ENCODE assay signal across 7 cellular contexts in the genomic region with DNA sequence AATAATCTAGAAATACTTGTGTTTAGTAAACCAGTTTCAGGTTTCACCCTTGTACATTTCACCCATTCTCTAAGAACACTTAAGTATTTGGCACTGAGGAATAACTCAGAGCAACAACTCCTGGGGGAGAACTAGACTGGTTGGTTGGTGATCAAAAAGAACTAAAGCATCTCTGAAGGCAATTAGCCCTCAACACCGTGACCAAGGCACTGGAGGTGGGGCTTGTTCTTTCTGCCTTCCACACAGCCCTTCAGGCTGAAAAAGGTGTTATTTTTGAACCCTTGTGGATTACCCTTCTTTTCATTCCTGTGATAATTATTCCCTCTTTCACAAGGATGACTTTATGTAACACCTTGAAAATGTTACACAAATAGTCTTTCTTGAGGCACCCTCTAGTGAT. TPM values are rescaled to one million over a fixed set of nuclear protein-coding genes. Genes with fewer than 3 reads are reported as not detected.
DNase-seq lines count a peak whose midpoint lies in the region; ATAC-seq, FAIRE-seq and TF ChIP-seq lines count a peak whose summit lies in the region.
"Not testable (repeated sequence)": the region's sequence is repeated elsewhere in the genome, so short reads cannot be mapped to it uniquely, and the experiment has no call there.

No MANE protein-coding gene starts in this region.

- not testable (repeated sequence) for H3K79me1 ChIP-seq in H1 (ENCODE audit: low read depth, low read length)

- not testable (repeated sequence) for H3K27ac ChIP-seq in RWPE1; H1 (ENCODE audit: low read depth, low read length); HepG2 (ENCODE audit: extremely low read length, insufficient read depth, low read length)
- peak overlapping the region in 1 of 3 donors; percentile 51 for H3K27ac ChIP-seq in thyroid gland

- DNase-seq in DMS79 treated with DMSO at 0.1 percent for 48 hours (lab: John Stamatoyannopoulos, UW) (peak; percentile 32), NCI-H1417 (lab: John Stamatoyannopoulos, UW) (peak in 2 of 3 experiments; percentile 1 to 2), NCI-H69 (lab: John Stamatoyannopoulos, UW) (peak; percentile 5), thyroid gland (peak; percentile 64 to 66)
- not testable (repeated sequence) for DNase-seq in RWPE1 (ENCODE audit: low spot score); H1 (ENCODE audit: low read depth in 1 of 2, low spot score in 2 of 2); HepG2 (ENCODE audit: low spot score)

- TF ChIP-seq RAD21 in H1 (IDR thresholded peaks at IDR 0.05 in 1 of 2, conservative IDR thresholded peaks at IDR 0.05 in 1 of 2; ENCODE audit: low read depth in 2 of 2, low read length in 2 of 2): peak in 1 of 2 experiments; percentile 22; a peak in 2 of 4 replicates
- TF ChIP-seq RAD21 in HepG2 (CRISPR knock-in tag; IDR thresholded peaks at IDR 0.05): not testable (repeated sequence)

- not testable (repeated sequence) for H3K4me1 ChIP-seq in H1 (replicated peaks in 1 of 4; ENCODE audit: control insufficient read depth in 3 of 4, insufficient read depth in 4 of 4, low read length in 3 of 4); HepG2 (ENCODE audit: insufficient read depth, low read length); thyroid gland

- not testable (repeated sequence) for H3K18ac ChIP-seq in H1 (ENCODE audit: extremely low read depth, low read length)

- H2BK120ac ChIP-seq in H1 (replicated peaks; ENCODE audit: low read depth, low read length): not testable (repeated sequence)

- H2BK15ac ChIP-seq in H1 (ENCODE audit: low read length): not testable (repeated sequence)

- not testable (repeated sequence) for H3K36me3 ChIP-seq in H1 (ENCODE audit: control insufficient read depth in 2 of 4, insufficient read depth in 4 of 4, low read length in 3 of 4); HepG2 (replicated peaks in 1 of 2; ENCODE audit: control insufficient read depth in 1 of 2, insufficient read depth in 2 of 2, low read length in 2 of 2); thyroid gland

- not testable (repeated sequence) for H3K9ac ChIP-seq in H1 (replicated peaks in 1 of 4; ENCODE audit: extremely low read depth in 1 of 4, low read depth in 3 of 4, low read length in 3 of 4); HepG2 (ENCODE audit: insufficient read depth, low read depth, low read length)

- H3K23ac ChIP-seq in H1 (ENCODE audit: insufficient read length): not testable (repeated sequence)

- TF ChIP-seq CTCF in RWPE1 (conservative IDR thresholded peaks at IDR 0.05; ENCODE audit: low read depth) (0 out of 2 replicates have a peak, but pooled peaks have one; percentile 16), HepG2 (CRISPR knock-in tag; IDR thresholded peaks at IDR 0.05) (peak; percentile 22)
- TF ChIP-seq CTCF in H1 (IDR thresholded peaks at IDR 0.05; ENCODE audit: control extremely low read depth in 1 of 3, insufficient read depth in 1 of 3, low read depth in 1 of 3, low read length in 3 of 3); thyroid gland (IDR thresholded peaks at IDR 0.05): not testable (repeated sequence)

- not testable (repeated sequence) for H3K23me2 ChIP-seq in H1 (ENCODE audit: low read depth, low read length)

- H3K56ac ChIP-seq in H1 (replicated peaks; ENCODE audit: insufficient read length, low read depth, low read length): not testable (repeated sequence)

- not testable (repeated sequence) for H2AK5ac ChIP-seq in H1 (ENCODE audit: low read depth, low read length)

- H3K14ac ChIP-seq in H1 (ENCODE audit: insufficient read length): not testable (repeated sequence)

- not testable (repeated sequence) for H3K79me2 ChIP-seq in H1 (ENCODE audit: control insufficient read depth in 1 of 2, insufficient read depth in 2 of 2, low read length in 2 of 2); HepG2 (ENCODE audit: insufficient read depth, low read length)

- not testable (repeated sequence) for TF ChIP-seq EP300 in H1 (IDR thresholded peaks at IDR 0.05; ENCODE audit: borderline replicate concordance in 1 of 2, low read depth in 2 of 2, low read length in 2 of 2); HepG2 (IDR thresholded peaks at IDR 0.05; ENCODE audit: low read depth in 2 of 2, low read length in 2 of 2); HepG2 (CRISPR knock-in tag; IDR thresholded peaks at IDR 0.05; ENCODE audit: borderline replicate concordance)

- WGBS in H1 (ENCODE audit: extremely low coverage in 1 of 2, insufficient coverage in 1 of 2, insufficient read length in 1 of 2, insufficient replicate concordance in 2 of 2, low coverage in 1 of 2, low lambda C conversion rate in 2 of 2, missing lambda C conversion rate in 1 of 2), 2 experiments: 82% methylated on average over 1 of the region's 1 CpG; no CpG with 5 or more reads in 1 of the 2 experiments
- 100% methylated on average over 1 of the region's 1 CpG for WGBS in HepG2 (ENCODE audit: low lambda C conversion rate)
- 0 to 4% methylated on average over 1 of the region's 1 CpG for WGBS in thyroid gland, 2 donors

- not testable (repeated sequence) for TF ChIP-seq POLR2A in H1 (IDR thresholded peaks at IDR 0.05; ENCODE audit: control extremely low read depth in 1 of 2, low read depth in 2 of 2, low read length in 2 of 2); HepG2 (IDR thresholded peaks at IDR 0.05; ENCODE audit: insufficient read depth in 1 of 2, low read depth in 2 of 2, low read length in 2 of 2); thyroid gland (IDR thresholded peaks at IDR 0.05)

- H4K5ac ChIP-seq in H1 (ENCODE audit: insufficient read length, low read depth, low read length): not testable (repeated sequence)

- BruUV-seq in HepG2 (replicated peaks; lab: Mats Ljungman, UMichigan): not testable (repeated sequence)

- H2BK20ac ChIP-seq in H1 (ENCODE audit: low read length): not testable (repeated sequence)

- H4K91ac ChIP-seq in H1 (replicated peaks; ENCODE audit: insufficient read length, low read length): not testable (repeated sequence)

- not testable (repeated sequence) for H3K4ac ChIP-seq in H1 (replicated peaks; ENCODE audit: insufficient read length, low read depth, low read length)

- POLR2A ChIA-PET in RWPE1 (lab: Yijun Ruan, JAX; ENCODE audit: low non-redundant PET); H1 (lab: Charles Lee; ENCODE audit: partially characterized antibody); HepG2 (lab: Yijun Ruan, JAX): not testable (repeated sequence)

- in situ Hi-C loops in HepG2 (cut with HindIII; ENCODE audit: extremely low pct_ligation_motif_present, low pct_unique_long_range_greater_than_20kb): not testable (repeated sequence)

- CTCF ChIA-PET in RWPE1 (lab: Yijun Ruan, JAX); H1 (lab: Charles Lee; ENCODE audit: partially characterized antibody); HepG2 (lab: Yijun Ruan, JAX; ENCODE audit: low intra/inter-chr PET ratio, low total read pairs): not testable (repeated sequence)

- peak; percentile 48 for FAIRE-seq in H1 (lab: Jason Lieb, UNC)
- FAIRE-seq in HepG2 (lab: Jason Lieb, UNC): not testable (repeated sequence)

- not testable (repeated sequence) for H2BK5ac ChIP-seq in H1 (ENCODE audit: low read depth, low read length)

- H3K27me3 ChIP-seq in H1 (replicated peaks in 1 of 4; ENCODE audit: control insufficient read depth in 3 of 4, extremely low read depth in 1 of 4, insufficient read depth in 3 of 4, low read length in 3 of 4); HepG2 (ENCODE audit: control insufficient read depth in 1 of 2, insufficient read depth in 2 of 2, low read length in 2 of 2); thyroid gland: not testable (repeated sequence)

- not testable (repeated sequence) for H2BK12ac ChIP-seq in H1 (ENCODE audit: low read depth, low read length)

- not testable (repeated sequence) for H4K20me1 ChIP-seq in H1 (replicated peaks in 1 of 2; ENCODE audit: control insufficient read depth in 1 of 2, insufficient read depth in 2 of 2, low read length in 2 of 2); HepG2 (ENCODE audit: insufficient read depth, low read length)

- not testable (repeated sequence) for H3K4me3 ChIP-seq in H1 (ENCODE audit: extremely low read depth in 1 of 4, insufficient read depth in 2 of 4, low read depth in 3 of 4, low read length in 4 of 4); HepG2 (replicated peaks in 1 of 3; ENCODE audit: insufficient read depth in 1 of 3, low read depth in 2 of 3, low read length in 3 of 3); thyroid gland (replicated peaks in 1 of 3)

- intact Hi-C loops in HepG2 (cut with micrococcal nuclease; ENCODE audit: unreplicated experiment); thyroid gland (cut with DNase I): not testable (repeated sequence)

- H3K4me2 ChIP-seq in H1 (ENCODE audit: insufficient read depth in 1 of 2, low read depth in 2 of 2, low read length in 2 of 2); HepG2 (ENCODE audit: low read depth, low read length): not testable (repeated sequence)

- H2AFZ ChIP-seq in H1 (ENCODE audit: low read length); HepG2 (ENCODE audit: low read length): not testable (repeated sequence)

- H3K9me3 ChIP-seq in H1 (ENCODE audit: insufficient read depth in 2 of 2, low read depth in 1 of 2, low read length in 1 of 2); HepG2 (ENCODE audit: low read length); thyroid gland: not testable (repeated sequence)

- not testable (repeated sequence) for H4K8ac ChIP-seq in H1 (ENCODE audit: extremely low read depth, insufficient read depth, low read length)

- not testable (repeated sequence) for ATAC-seq in HepG2

RNA-seq across cellular contexts. Expression of a gene that starts 44.2 kb away (rescaled TPM):
- total RNA-seq in H1 (2021; fragmentation: NEBNext Ultra II Directional; extraction: Animal tissue kit (Norgen Biotek cat#: 25700)): 4.0 and 13.2 TPM in 2 replicates
- polyA plus RNA-seq in H1 (2011; rRNA removed) (0.66 and 0.68 TPM in 2 replicates), HepG2 (2011; rRNA removed) (7.6 and 7.7 TPM in 2 replicates)
- polyA plus RNA-seq in H1 (2011; cell fraction: cytosol; rRNA removed): 2.6 TPM
- polyA plus RNA-seq in H1 (2011; cell fraction: nucleus; rRNA removed): 11.4 TPM
- polyA plus RNA-seq in H1 (2012, experiment 1 of 2): 2.3 to 7.1 TPM (median 5.8 TPM) in 4 replicates
- polyA plus RNA-seq in H1 (2012, experiment 2 of 2): 0.12 TPM
- polyA plus RNA-seq in H1 (2013, experiment 1 of 2): 15.9 TPM
- 11.2 TPM for polyA plus RNA-seq in H1 (2013, experiment 2 of 2)
- 3.0 and 6.5 TPM in 2 replicates for polyA minus RNA-seq in H1 (2011; rRNA and poly(A)+ RNA removed)
- polyA minus RNA-seq in H1 (2011; cell fraction: cytosol; rRNA and poly(A)+ RNA removed): 12.6 TPM
- polyA minus RNA-seq in H1 (2011; cell fraction: nucleus; rRNA and poly(A)+ RNA removed): 8.8 TPM
- total RNA-seq in HepG2 (2016; rRNA removed; fragmentation: Illumina TruSeq; extraction: Trizol) (4.3 and 5.9 TPM in 2 replicates), thyroid gland (10 to 100 TPM; 10.5 to 16.3 (median 12.6) TPM)
- 2.6 and 3.4 TPM in 2 replicates for total RNA-seq in HepG2 (2016; cell fraction: cytosol; rRNA removed; fragmentation: Illumina TruSeq; extraction: Trizol; ENCODE audit: low read depth)
- total RNA-seq in HepG2 (2016; cell fraction: insoluble cytoplasmic fraction; rRNA removed; fragmentation: Illumina TruSeq; extraction: Trizol): 4.7 and 4.8 TPM in 2 replicates
- total RNA-seq in HepG2 (2016; cell fraction: membrane; rRNA removed; fragmentation: Illumina TruSeq; extraction: Trizol): 3.3 and 4.8 TPM in 2 replicates
- 18.3 and 18.4 TPM in 2 replicates for total RNA-seq in HepG2 (2016; cell fraction: nucleus; rRNA removed; fragmentation: Illumina TruSeq; extraction: Trizol)
- 0.44 and 0.48 TPM in 2 replicates for polyA plus RNA-seq in HepG2 (2011; cell fraction: cytosol; rRNA removed)
- 11.2 and 13.8 TPM in 2 replicates for polyA plus RNA-seq in HepG2 (2011; cell fraction: nucleus; rRNA removed)
- polyA plus RNA-seq in HepG2 (2012): 1.5 and 3.2 TPM in 2 replicates
- 0.05 and 0.08 TPM in 2 replicates for polyA plus RNA-seq in HepG2 (2016; cell fraction: cytosol; fragmentation: Illumina TruSeq; extraction: Trizol; ENCODE audit: low read depth)
- 3.4 and 4.2 TPM in 2 replicates for polyA plus RNA-seq in HepG2 (2016; cell fraction: insoluble cytoplasmic fraction; fragmentation: Illumina TruSeq; extraction: Trizol; ENCODE audit: low read depth)
- 0.14 and 0.19 TPM in 2 replicates for polyA plus RNA-seq in HepG2 (2016; cell fraction: membrane; fragmentation: Illumina TruSeq; extraction: Trizol; ENCODE audit: low read depth)
- 13.6 and 16.1 TPM in 2 replicates for polyA plus RNA-seq in HepG2 (2016; cell fraction: nucleus; fragmentation: Illumina TruSeq; extraction: Trizol; ENCODE audit: insufficient read depth, low read depth)
- polyA minus RNA-seq in HepG2 (2011; rRNA and poly(A)+ RNA removed; ENCODE audit: low replicate concordance): 5.3 and 5.4 TPM in 2 replicates
- polyA minus RNA-seq in HepG2 (2011; cell fraction: cytosol; rRNA and poly(A)+ RNA removed): 3.0 and 4.0 TPM in 2 replicates
- polyA minus RNA-seq in HepG2 (2011; cell fraction: nucleus; rRNA and poly(A)+ RNA removed): 38.9 and 55.6 TPM in 2 replicates
